In the genomic region with DNA sequence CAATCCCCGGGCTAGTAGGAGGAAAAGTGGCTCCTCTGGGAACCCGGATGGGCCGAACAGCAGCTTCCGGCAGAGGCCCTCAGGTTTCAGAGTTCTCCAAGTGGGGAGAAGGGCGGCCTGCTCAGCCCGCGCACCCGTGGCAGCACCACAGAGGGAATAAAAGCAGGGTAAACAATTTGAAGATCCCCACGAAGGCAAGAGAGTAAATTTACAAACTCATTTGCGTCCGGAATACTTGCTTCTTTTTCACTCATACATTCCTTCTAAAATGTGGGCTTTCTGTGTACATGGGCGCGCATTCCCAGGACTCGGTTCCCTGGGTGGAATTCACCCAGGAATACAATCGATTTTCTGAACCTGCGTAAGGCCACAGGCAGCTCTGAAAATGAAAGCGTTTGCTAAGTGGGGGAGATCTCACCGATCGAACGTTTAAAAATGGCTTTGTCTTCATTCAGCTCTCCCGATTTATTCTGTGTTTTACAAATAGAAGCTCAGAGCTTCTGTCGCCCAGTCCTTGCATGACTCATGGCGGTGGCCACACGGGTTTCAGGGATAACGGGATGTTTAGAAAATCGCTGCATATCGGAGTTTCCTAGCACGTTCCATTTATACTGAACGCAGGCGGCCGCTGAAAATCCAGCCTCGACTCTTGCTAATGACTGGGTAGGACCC, we compare ENCODE assay signal across 10 cellular contexts.
DNase-seq lines count a peak whose midpoint lies in the region; ATAC-seq and TF ChIP-seq lines count a peak whose summit lies in the region.
"Had no signal": no experiment of that assay in that cellular context is flagged by ENCODE, and none has a peak within 500 bp of the region (broad histone marks: within the 10 kb centered on the region; RNA-seq: fewer than 3 reads in every experiment).

No MANE protein-coding gene starts in this region.

- H3K36me3 ChIP-seq in gastrocnemius medialis: no peaks in the 10 kb centered on the region
- H3K36me3 ChIP-seq: cardiac muscle cell had no signal

- intact Hi-C loops in activated CD8-positive, alpha-beta T cell treated with anti-CD3 and anti-CD28 coated beads for 36 hours (cut with micrococcal nuclease): no loop called here
- intact Hi-C loops in gastrocnemius medialis (cut with DNase I; ENCODE audit: low total_unique reads): no loop called here

- no peaks in the 10 kb centered on the region for H3K9me3 ChIP-seq in gastrocnemius medialis

- no peaks in the 10 kb centered on the region for H3K9me3 Mint-ChIP-seq in activated CD8-positive, alpha-beta T cell treated with anti-CD3 and anti-CD28 coated beads for 36 hours

- peak; percentile 44 for DNase-seq in EH (ENCODE audit: low read depth)
- no peak for DNase-seq in activated CD8-positive, alpha-beta T cell treated with anti-CD3 and anti-CD28 coated beads for 36 hours
- peak in 1 of 2 donors; percentile 21 for DNase-seq in foreskin fibroblast
- no peak for DNase-seq in gastrocnemius medialis
- DNase-seq in middle frontal gyrus (ENCODE audit: extremely low spot score, low spot score): no peak
- DNase-seq in COR-L47 (lab: John Stamatoyannopoulos, UW): no peak
- DNase-seq in activated effector memory CD4-positive, alpha-beta T cell treated with Interleukin-2 at 50 U/mL for 16 hours: no peak
- DNase-seq: NCI-H2171 treated with DMSO at 0.1 percent for 48 hours had no signal

- H3K36me3 Mint-ChIP-seq in activated CD8-positive, alpha-beta T cell treated with anti-CD3 and anti-CD28 coated beads for 36 hours (ENCODE audit: low read depth): no peaks in the 10 kb centered on the region

- no peak for ATAC-seq in activated CD8-positive, alpha-beta T cell treated with anti-CD3 and anti-CD28 coated beads for 36 hours
- ATAC-seq in gastrocnemius medialis (no peak), GM21528 (IDR thresholded peaks at IDR 0.05; ENCODE audit: low FRiP score, unreplicated experiment) (no peak)

- peaks cover 36% of the 10 kb centered on the region for H3K4me1 Mint-ChIP-seq in activated CD8-positive, alpha-beta T cell treated with anti-CD3 and anti-CD28 coated beads for 36 hours (ENCODE audit: low read depth)

- peaks cover 9 to 31% of the 10 kb centered on the region in 2 donors for H3K4me1 ChIP-seq in gastrocnemius medialis

- CTCF ChIA-PET in activated CD8-positive, alpha-beta T cell treated with anti-CD3 and anti-CD28 coated beads for 36 hours (lab: Charles Lee): interaction anchor here (0.7 to 3.1 kb wide), 8 partner anchors 8 to 71 kb away, joined by 3 to 18 read pairs (median 6); no protein-coding TSS in a partner anchor

- TF ChIP-seq CTCF in activated CD8-positive, alpha-beta T cell treated with anti-CD3 and anti-CD28 coated beads for 36 hours (IDR thresholded peaks at IDR 0.05): no peak
- TF ChIP-seq CTCF in foreskin fibroblast (IDR thresholded peaks at IDR 0.05; ENCODE audit: low read depth, low read length): no peak
- no peak for TF ChIP-seq CTCF in gastrocnemius medialis (IDR thresholded peaks at IDR 0.05 in 4 of 5, conservative IDR thresholded peaks at IDR 0.05 in 1 of 5)

- H3K27ac Mint-ChIP-seq in activated CD8-positive, alpha-beta T cell treated with anti-CD3 and anti-CD28 coated beads for 36 hours: no peak overlapping the region

- peaks cover 100% of the 10 kb centered on the region in 3 donors for H3K27me3 ChIP-seq in gastrocnemius medialis

- H3K27me3 Mint-ChIP-seq in activated CD8-positive, alpha-beta T cell treated with anti-CD3 and anti-CD28 coated beads for 36 hours: peaks cover 92% of the 10 kb centered on the region

- in situ Hi-C loops in gastrocnemius medialis (cut with MboI; ENCODE audit: low sequenced_read_pairs in 4 of 4): no loop called here

- TF ChIP-seq POLR2A in gastrocnemius medialis (IDR thresholded peaks at IDR 0.05): no peak

- peak overlapping the region; percentile 71 for H3K4me3 Mint-ChIP-seq in activated CD8-positive, alpha-beta T cell treated with anti-CD3 and anti-CD28 coated beads for 36 hours

- POLR2A ChIA-PET in activated CD8-positive, alpha-beta T cell treated with anti-CD3 and anti-CD28 coated beads for 36 hours (lab: Charles Lee): interaction anchor here (0.5 to 0.9 kb wide), 3 partner anchors 9 to 80 kb away, joined by 3 read pairs; no protein-coding TSS in a partner anchor

- no peak overlapping the region for H3K27ac ChIP-seq in gastrocnemius medialis
- H3K27ac ChIP-seq: cardiac muscle cell had no signal

- H3K4me3 ChIP-seq in foreskin fibroblast (ENCODE audit: low read depth in 1 of 2, low read length in 2 of 2) (peak overlapping the region; percentile 16 to 41), gastrocnemius medialis (peak overlapping the region in 3 of 4 donors; percentile 17 to 44 (median 29))
- H3K4me3 ChIP-seq: cardiac muscle cell had no signal
